ENCODE assay signal across 16 cellular contexts in the genomic region with DNA sequence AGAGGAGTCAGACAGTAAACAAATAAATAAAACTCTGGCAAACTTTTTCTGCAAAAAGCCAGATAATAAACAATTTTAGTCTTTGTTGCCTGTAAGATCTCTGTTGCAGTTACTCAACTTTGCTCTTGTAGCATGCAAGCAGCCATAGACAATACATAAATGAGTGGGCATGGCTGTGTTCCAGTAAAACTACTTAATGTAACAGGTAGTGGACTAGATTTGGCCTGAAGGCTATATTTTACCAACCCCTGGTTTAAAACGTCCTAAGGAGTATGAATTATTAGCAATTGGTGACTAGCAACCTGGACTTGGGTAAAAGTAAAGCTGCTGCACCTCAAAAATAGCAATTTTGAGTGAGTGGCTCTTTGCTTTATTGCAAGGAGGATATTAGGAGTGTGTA.
"Had no signal": no experiment of that assay in that cellular context is flagged by ENCODE, and none has a peak within 500 bp of the region (broad histone marks: within the 10 kb centered on the region; RNA-seq: fewer than 3 reads in every experiment).

No MANE protein-coding gene starts in this region.

- H3K9ac ChIP-seq: parathyroid adenoma had no signal

- H3K27me3 ChIP-seq: esophagus squamous epithelium, foreskin keratinocyte, right lobe of liver, tibial artery, upper lobe of left lung, uterus had no signal

- H3K27ac ChIP-seq: esophagus squamous epithelium, foreskin keratinocyte, left ventricle myocardium inferior, lower lobe of right lung, parathyroid adenoma, prostate gland, right lobe of liver, tibial artery, upper lobe of left lung, uterus had no signal

- H3K36me3 ChIP-seq: esophagus squamous epithelium, left ventricle myocardium inferior, lower lobe of right lung, prostate gland, right lobe of liver, tibial artery, upper lobe of left lung, uterus had no signal

- H3K4me3 ChIP-seq: esophagus squamous epithelium, left ventricle myocardium inferior, lower lobe of right lung, prostate gland, right lobe of liver, tibial artery, upper lobe of left lung, uterus had no signal

- DNase-seq: effector memory CD8-positive, alpha-beta T cell; esophagus squamous epithelium; foreskin keratinocyte; immature natural killer cell; left ventricle myocardium inferior; lower lobe of right lung; midbrain; occipital lobe; retina; right lobe of liver; stimulated activated CD4-positive, alpha-beta T cell treated with anti-CD3 and anti-CD28 coated beads, Interleukin-4, amount 100 ng/mL, for 1 hour; tibial artery; upper lobe of left lung; uterus had no signal

- H3K9me3 ChIP-seq: esophagus squamous epithelium, left ventricle myocardium inferior, lower lobe of right lung, prostate gland, right lobe of liver, tibial artery, upper lobe of left lung, uterus had no signal
